In genomic region chr13:113861433-113862030, GRCh38 we compare ENCODE assay signal across 9 cellular contexts. TPM values are rescaled to one million over a fixed set of nuclear protein-coding genes. Genes with fewer than 3 reads are reported as not detected.
DNase-seq lines count a peak whose midpoint lies in the region; ATAC-seq and TF ChIP-seq lines count a peak whose summit lies in the region.
"Had no signal": no experiment of that assay in that cellular context is flagged by ENCODE, and none has a peak within 500 bp of the region (broad histone marks: within the 10 kb centered on the region; RNA-seq: fewer than 3 reads in every experiment).

No MANE protein-coding gene starts in this region.

- peaks cover 38% of the 10 kb centered on the region for H3K27me3 Mint-ChIP-seq in activated T-cell treated with anti-CD3 and anti-CD28 coated beads, Interleukin-2, amount 50 U/mL, for 4 hours (ENCODE audit: low read depth)
- H3K27me3 Mint-ChIP-seq in chondrocyte (ENCODE audit: low read depth), result peaks cover 7% of the 10 kb centered on the region

- peak overlapping the region; percentile 37 for H3K4me3 Mint-ChIP-seq in activated T-cell treated with anti-CD3 and anti-CD28 coated beads, Interleukin-2, amount 50 U/mL, for 4 hours
- H3K4me3 Mint-ChIP-seq in chondrocyte (ENCODE audit: unreplicated experiment), result peak overlapping the region; percentile 26

- no peaks in the 10 kb centered on the region for H3K36me3 Mint-ChIP-seq in activated T-cell treated with anti-CD3 and anti-CD28 coated beads, Interleukin-2, amount 50 U/mL, for 4 hours (ENCODE audit: insufficient read depth)
- peaks cover 6% of the 10 kb centered on the region for H3K36me3 Mint-ChIP-seq in chondrocyte (ENCODE audit: low read depth)

- H3K9me3 Mint-ChIP-seq in activated T-cell treated with anti-CD3 and anti-CD28 coated beads, Interleukin-2, amount 50 U/mL, for 4 hours, result no peaks in the 10 kb centered on the region
- no peaks in the 10 kb centered on the region for H3K9me3 Mint-ChIP-seq in chondrocyte (ENCODE audit: low read depth)

- no peak for ATAC-seq in activated T-cell treated with anti-CD3 and anti-CD28 coated beads, Interleukin-2, amount 50 U/mL, for 4 hours
- no peak for ATAC-seq in HG02759 (IDR thresholded peaks at IDR 0.05; ENCODE audit: unreplicated experiment)

- DNase-seq in activated T-cell treated with anti-CD3 and anti-CD28 coated beads, Interleukin-2, amount 50 U/mL, for 4 hours, result no peak
- no peak for DNase-seq in activated T-cell treated with anti-CD3 and anti-CD28 coated beads, Interleukin-2, amount 50 U/mL, for 48 hours
- DNase-seq in chondrocyte (ENCODE audit: low spot score) (no peak), mesenteric fat pad (ENCODE audit: low spot score) (peak; percentile 81), ureter (ENCODE audit: low spot score) (peak; percentile 39), OCI-M2 (lab: John Stamatoyannopoulos, UW; ENCODE audit: unreplicated experiment) (no peak)
- DNase-seq in stimulated activated CD4-positive, alpha-beta T cell treated with anti-CD3 and anti-CD28 coated beads, Interleukin-4, amount 100 ng/mL, for 24 hours, result no peak
- DNase-seq: activated CD4-positive, alpha-beta T cell treated with anti-CD3 and anti-CD28 coated beads for 1 hour had no signal

- H3K4me1 Mint-ChIP-seq in activated T-cell treated with anti-CD3 and anti-CD28 coated beads, Interleukin-2, amount 50 U/mL, for 4 hours (ENCODE audit: low read depth), result peaks cover 10% of the 10 kb centered on the region
- H3K4me1 Mint-ChIP-seq in chondrocyte (ENCODE audit: low read depth), result peaks cover 46% of the 10 kb centered on the region

- no peak for TF ChIP-seq CTCF in chondrocyte (IDR thresholded peaks at IDR 0.05)

- H3K27ac Mint-ChIP-seq in chondrocyte (ENCODE audit: unreplicated experiment), result no peak overlapping the region

RNA-seq across cellular contexts. Expression of gene GAS6, which starts 2.3 kb away (rescaled TPM):
- under 1 TPM; 0.61 to 0.84 (median 0.71) TPM for total RNA-seq in activated T-cell treated with anti-CD3 and anti-CD28 coated beads, Interleukin-2, amount 50 U/mL, for 4 hours
- total RNA-seq in chondrocyte (83.7 to 113 TPM (median 111 TPM) in 3 replicates), mesenteric fat pad (88.6 TPM), ureter (68.1 TPM)

Comparison
In these comparisons a context has a peak if more than half of its experiments do, and no peak if none do; other contexts are left out.
1. DNase-seq: peak in mesenteric fat pad (single experiment) and ureter (single experiment); none in activated T-cell treated with anti-CD3 and anti-CD28 coated beads, Interleukin-2, amount 50 U/mL, for 4 hours (single experiment), activated T-cell treated with anti-CD3 and anti-CD28 coated beads, Interleukin-2, amount 50 U/mL, for 48 hours (0 of 2), chondrocyte (single experiment), OCI-M2 (single experiment) and stimulated activated CD4-positive, alpha-beta T cell treated with anti-CD3 and anti-CD28 coated beads, Interleukin-4, amount 100 ng/mL, for 24 hours (single experiment).
2. RNA of gene GAS6, which starts 2.3 kb away (total RNA-seq): 83.7 to 113 TPM in chondrocyte, 88.6 TPM in mesenteric fat pad (single experiment) and 68.1 TPM in ureter (single experiment); 0.61 to 0.84 TPM in activated T-cell treated with anti-CD3 and anti-CD28 coated beads, Interleukin-2, amount 50 U/mL, for 4 hours; every median in the first group is over 10 times any median in the second.